ENCODE assay signal across 1 cellular context in the genomic region with DNA sequence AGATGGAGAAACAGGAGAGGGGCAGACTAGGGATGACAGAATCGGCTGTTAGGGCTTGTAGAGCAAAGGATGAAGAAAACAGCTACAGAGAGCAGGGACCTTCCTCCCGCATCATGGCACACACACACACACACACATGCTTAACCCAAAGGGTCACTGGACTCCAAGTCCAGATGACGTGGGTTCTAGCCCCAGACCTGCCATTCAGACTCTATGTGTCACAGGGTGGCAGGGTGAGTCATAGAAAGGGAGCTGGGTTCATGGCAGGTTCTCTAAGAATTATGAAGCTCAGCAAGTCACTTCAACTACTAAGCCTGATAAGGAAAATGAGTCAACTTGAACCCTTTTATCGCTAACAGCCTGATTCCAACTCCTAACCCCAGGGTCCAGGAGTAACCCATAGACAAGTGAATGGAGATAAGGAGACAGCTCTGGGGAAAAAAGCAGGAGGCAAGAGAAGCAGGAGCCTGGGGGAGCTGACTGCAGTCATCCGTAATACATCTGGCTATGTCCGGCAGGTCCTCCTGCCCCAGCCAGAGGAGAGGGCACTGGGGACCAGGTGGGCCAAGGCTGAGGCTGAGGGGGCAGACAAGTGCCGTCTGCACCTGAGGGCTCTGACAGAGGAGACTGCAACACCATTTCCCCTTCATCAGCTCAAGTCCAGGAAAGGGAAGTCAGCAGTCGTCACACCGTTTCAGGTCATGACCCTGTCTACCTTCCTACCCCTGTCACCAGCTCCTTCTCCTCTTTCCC.
A peak's percentile ranks its signal among the peaks of the same experiment; 100 is the strongest.
TF ChIP-seq lines count a peak whose summit lies in the region.

No MANE protein-coding gene starts in this region.

TF ChIP-seq in HEK293, 187 proteins besides CTCF, POLR2A, EP300 and RAD21 (continued from another document):
- TF ChIP-seq, protein P1, sequence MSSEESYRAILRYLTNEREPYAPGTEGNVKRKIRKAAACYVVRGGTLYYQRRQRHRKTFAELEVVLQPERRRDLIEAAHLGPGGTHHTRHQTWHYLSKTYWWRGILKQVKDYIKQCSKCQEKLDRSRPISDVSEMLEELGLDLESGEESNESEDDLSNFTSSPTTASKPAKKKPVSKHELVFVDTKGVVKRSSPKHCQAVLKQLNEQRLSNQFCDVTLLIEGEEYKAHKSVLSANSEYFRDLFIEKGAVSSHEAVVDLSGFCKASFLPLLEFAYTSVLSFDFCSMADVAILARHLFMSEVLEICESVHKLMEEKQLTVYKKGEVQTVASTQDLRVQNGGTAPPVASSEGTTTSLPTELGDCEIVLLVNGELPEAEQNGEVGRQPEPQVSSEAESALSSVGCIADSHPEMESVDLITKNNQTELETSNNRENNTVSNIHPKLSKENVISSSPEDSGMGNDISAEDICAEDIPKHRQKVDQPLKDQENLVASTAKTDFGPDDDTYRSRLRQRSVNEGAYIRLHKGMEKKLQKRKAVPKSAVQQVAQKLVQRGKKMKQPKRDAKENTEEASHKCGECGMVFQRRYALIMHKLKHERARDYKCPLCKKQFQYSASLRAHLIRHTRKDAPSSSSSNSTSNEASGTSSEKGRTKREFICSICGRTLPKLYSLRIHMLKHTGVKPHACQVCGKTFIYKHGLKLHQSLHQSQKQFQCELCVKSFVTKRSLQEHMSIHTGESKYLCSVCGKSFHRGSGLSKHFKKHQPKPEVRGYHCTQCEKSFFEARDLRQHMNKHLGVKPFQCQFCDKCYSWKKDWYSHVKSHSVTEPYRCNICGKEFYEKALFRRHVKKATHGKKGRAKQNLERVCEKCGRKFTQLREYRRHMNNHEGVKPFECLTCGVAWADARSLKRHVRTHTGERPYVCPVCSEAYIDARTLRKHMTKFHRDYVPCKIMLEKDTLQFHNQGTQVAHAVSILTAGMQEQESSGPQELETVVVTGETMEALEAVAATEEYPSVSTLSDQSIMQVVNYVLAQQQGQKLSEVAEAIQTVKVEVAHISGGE (tag by site-specific recombination; conservative IDR thresholded peaks at IDR 0.05; ENCODE audit: low read depth), result no peak
- TF ChIP-seq, protein P2, sequence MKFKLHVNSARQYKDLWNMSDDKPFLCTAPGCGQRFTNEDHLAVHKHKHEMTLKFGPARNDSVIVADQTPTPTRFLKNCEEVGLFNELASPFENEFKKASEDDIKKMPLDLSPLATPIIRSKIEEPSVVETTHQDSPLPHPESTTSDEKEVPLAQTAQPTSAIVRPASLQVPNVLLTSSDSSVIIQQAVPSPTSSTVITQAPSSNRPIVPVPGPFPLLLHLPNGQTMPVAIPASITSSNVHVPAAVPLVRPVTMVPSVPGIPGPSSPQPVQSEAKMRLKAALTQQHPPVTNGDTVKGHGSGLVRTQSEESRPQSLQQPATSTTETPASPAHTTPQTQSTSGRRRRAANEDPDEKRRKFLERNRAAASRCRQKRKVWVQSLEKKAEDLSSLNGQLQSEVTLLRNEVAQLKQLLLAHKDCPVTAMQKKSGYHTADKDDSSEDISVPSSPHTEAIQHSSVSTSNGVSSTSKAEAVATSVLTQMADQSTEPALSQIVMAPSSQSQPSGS (tag by site-specific recombination; IDR thresholded peaks at IDR 0.05; ENCODE audit: low read depth), result 0 out of 2 replicates have a peak, but pooled peaks have one; percentile 44
- peak; percentile 80 for TF ChIP-seq SP7 (tag by site-specific recombination; IDR thresholded peaks at IDR 0.05)
- peak; percentile 87 for TF ChIP-seq ZNF629 (tag by site-specific recombination; IDR thresholded peaks at IDR 0.05)
- peak; percentile 55; the same call in 1 of the 2 replicates for TF ChIP-seq ZNF366 (tag by site-specific recombination; conservative IDR thresholded peaks at IDR 0.05)
- TF ChIP-seq ZNF10 (tag by site-specific recombination; IDR thresholded peaks at IDR 0.05), result peak; percentile 92
- 0 out of 2 replicates have a peak, but pooled peaks have one; percentile 31 for TF ChIP-seq ZEB2 (tag by site-specific recombination; IDR thresholded peaks at IDR 0.05)
- TF ChIP-seq BCL11A (tag by site-specific recombination; IDR thresholded peaks at IDR 0.05; ENCODE audit: low read depth), result peak; percentile 28; the same call in 1 of the 2 replicates
- TF ChIP-seq KLF8 (tag by site-specific recombination; IDR thresholded peaks at IDR 0.05), result no peak
- TF ChIP-seq, protein P3, sequence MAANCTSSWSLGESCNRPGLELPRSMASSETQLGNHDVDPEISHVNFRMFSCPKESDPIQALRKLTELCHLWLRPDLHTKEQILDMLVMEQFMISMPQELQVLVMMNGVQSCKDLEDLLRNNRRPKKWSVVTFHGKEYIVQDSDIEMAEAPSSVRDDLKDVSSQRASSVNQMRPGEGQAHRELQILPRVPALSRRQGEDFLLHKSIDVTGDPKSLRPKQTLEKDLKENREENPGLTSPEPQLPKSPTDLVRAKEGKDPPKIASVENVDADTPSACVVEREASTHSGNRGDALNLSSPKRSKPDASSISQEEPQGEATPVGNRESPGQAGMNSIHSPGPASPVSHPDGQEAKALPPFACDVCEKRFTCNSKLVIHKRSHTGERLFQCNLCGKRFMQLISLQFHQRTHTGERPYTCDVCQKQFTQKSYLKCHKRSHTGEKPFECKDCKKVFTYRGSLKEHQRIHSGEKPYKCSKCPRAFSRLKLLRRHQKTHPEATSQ (tag by site-specific recombination; IDR thresholded peaks at IDR 0.05), result no peak
- TF ChIP-seq OSR2 (tag by site-specific recombination; IDR thresholded peaks at IDR 0.05), result 0 out of 2 replicates have a peak, but pooled peaks have one; percentile 20
- TF ChIP-seq, protein P4, sequence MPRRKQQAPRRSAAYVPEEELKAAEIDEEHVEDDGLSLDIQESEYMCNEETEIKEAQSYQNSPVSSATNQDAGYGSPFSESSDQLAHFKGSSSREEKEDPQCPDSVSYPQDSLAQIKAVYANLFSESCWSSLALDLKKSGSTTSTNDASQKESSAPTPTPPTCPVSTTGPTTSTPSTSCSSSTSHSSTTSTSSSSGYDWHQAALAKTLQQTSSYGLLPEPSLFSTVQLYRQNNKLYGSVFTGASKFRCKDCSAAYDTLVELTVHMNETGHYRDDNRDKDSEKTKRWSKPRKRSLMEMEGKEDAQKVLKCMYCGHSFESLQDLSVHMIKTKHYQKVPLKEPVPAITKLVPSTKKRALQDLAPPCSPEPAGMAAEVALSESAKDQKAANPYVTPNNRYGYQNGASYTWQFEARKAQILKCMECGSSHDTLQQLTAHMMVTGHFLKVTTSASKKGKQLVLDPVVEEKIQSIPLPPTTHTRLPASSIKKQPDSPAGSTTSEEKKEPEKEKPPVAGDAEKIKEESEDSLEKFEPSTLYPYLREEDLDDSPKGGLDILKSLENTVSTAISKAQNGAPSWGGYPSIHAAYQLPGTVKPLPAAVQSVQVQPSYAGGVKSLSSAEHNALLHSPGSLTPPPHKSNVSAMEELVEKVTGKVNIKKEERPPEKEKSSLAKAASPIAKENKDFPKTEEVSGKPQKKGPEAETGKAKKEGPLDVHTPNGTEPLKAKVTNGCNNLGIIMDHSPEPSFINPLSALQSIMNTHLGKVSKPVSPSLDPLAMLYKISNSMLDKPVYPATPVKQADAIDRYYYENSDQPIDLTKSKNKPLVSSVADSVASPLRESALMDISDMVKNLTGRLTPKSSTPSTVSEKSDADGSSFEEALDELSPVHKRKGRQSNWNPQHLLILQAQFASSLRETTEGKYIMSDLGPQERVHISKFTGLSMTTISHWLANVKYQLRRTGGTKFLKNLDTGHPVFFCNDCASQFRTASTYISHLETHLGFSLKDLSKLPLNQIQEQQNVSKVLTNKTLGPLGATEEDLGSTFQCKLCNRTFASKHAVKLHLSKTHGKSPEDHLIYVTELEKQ (tag by site-specific recombination; IDR thresholded peaks at IDR 0.05; ENCODE audit: borderline replicate concordance), result 0 out of 2 replicates have a peak, but pooled peaks have one; percentile 8
- TF ChIP-seq ZIC2 (tag by site-specific recombination; IDR thresholded peaks at IDR 0.05), result peak; percentile 64
- TF ChIP-seq, protein P5, sequence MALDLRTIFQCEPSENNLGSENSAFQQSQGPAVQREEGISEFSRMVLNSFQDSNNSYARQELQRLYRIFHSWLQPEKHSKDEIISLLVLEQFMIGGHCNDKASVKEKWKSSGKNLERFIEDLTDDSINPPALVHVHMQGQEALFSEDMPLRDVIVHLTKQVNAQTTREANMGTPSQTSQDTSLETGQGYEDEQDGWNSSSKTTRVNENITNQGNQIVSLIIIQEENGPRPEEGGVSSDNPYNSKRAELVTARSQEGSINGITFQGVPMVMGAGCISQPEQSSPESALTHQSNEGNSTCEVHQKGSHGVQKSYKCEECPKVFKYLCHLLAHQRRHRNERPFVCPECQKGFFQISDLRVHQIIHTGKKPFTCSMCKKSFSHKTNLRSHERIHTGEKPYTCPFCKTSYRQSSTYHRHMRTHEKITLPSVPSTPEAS (tag by site-specific recombination; IDR thresholded peaks at IDR 0.05), result 0 out of 2 replicates have a peak, but pooled peaks have one; percentile 24
- no peak for TF ChIP-seq ZNF658 (tag by site-specific recombination; IDR thresholded peaks at IDR 0.05)
- TF ChIP-seq, protein P6, sequence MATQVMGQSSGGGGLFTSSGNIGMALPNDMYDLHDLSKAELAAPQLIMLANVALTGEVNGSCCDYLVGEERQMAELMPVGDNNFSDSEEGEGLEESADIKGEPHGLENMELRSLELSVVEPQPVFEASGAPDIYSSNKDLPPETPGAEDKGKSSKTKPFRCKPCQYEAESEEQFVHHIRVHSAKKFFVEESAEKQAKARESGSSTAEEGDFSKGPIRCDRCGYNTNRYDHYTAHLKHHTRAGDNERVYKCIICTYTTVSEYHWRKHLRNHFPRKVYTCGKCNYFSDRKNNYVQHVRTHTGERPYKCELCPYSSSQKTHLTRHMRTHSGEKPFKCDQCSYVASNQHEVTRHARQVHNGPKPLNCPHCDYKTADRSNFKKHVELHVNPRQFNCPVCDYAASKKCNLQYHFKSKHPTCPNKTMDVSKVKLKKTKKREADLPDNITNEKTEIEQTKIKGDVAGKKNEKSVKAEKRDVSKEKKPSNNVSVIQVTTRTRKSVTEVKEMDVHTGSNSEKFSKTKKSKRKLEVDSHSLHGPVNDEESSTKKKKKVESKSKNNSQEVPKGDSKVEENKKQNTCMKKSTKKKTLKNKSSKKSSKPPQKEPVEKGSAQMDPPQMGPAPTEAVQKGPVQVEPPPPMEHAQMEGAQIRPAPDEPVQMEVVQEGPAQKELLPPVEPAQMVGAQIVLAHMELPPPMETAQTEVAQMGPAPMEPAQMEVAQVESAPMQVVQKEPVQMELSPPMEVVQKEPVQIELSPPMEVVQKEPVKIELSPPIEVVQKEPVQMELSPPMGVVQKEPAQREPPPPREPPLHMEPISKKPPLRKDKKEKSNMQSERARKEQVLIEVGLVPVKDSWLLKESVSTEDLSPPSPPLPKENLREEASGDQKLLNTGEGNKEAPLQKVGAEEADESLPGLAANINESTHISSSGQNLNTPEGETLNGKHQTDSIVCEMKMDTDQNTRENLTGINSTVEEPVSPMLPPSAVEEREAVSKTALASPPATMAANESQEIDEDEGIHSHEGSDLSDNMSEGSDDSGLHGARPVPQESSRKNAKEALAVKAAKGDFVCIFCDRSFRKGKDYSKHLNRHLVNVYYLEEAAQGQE (tag by site-specific recombination; IDR thresholded peaks at IDR 0.05), result no peak
- TF ChIP-seq ZNF423 (tag by site-specific recombination; IDR thresholded peaks at IDR 0.05), result no peak
- TF ChIP-seq ZNF600 (tag by site-specific recombination; IDR thresholded peaks at IDR 0.05), result 0 out of 2 replicates have a peak, but pooled peaks have one; percentile 19
- TF ChIP-seq ZBTB48 (tag by site-specific recombination; IDR thresholded peaks at IDR 0.05), result peak; percentile 80
- no peak for TF ChIP-seq ZBTB7A (tag by site-specific recombination; IDR thresholded peaks at IDR 0.05; ENCODE audit: low read depth)
- TF ChIP-seq, protein P7, sequence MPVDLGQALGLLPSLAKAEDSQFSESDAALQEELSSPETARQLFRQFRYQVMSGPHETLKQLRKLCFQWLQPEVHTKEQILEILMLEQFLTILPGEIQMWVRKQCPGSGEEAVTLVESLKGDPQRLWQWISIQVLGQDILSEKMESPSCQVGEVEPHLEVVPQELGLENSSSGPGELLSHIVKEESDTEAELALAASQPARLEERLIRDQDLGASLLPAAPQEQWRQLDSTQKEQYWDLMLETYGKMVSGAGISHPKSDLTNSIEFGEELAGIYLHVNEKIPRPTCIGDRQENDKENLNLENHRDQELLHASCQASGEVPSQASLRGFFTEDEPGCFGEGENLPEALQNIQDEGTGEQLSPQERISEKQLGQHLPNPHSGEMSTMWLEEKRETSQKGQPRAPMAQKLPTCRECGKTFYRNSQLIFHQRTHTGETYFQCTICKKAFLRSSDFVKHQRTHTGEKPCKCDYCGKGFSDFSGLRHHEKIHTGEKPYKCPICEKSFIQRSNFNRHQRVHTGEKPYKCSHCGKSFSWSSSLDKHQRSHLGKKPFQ (tag by site-specific recombination; IDR thresholded peaks at IDR 0.05), result no peak
- TF ChIP-seq ZNF747 (tag by site-specific recombination; IDR thresholded peaks at IDR 0.05), result no peak
- TF ChIP-seq ZNF501 (tag by site-specific recombination; IDR thresholded peaks at IDR 0.05), result no peak
- TF ChIP-seq ZNF529 (tag by site-specific recombination; IDR thresholded peaks at IDR 0.05; ENCODE audit: insufficient replicate concordance), result no peak
- no peak for TF ChIP-seq ZNF426 (tag by site-specific recombination; IDR thresholded peaks at IDR 0.05)
- 0 out of 2 replicates have a peak, but pooled peaks have one; percentile 23 for TF ChIP-seq ZNF324 (tag by site-specific recombination; IDR thresholded peaks at IDR 0.05)
- TF ChIP-seq ZBTB17 (tag by site-specific recombination; IDR thresholded peaks at IDR 0.05), result peak; percentile 78
